8 cellular contexts compared by ENCODE assay signal in the genomic region with DNA sequence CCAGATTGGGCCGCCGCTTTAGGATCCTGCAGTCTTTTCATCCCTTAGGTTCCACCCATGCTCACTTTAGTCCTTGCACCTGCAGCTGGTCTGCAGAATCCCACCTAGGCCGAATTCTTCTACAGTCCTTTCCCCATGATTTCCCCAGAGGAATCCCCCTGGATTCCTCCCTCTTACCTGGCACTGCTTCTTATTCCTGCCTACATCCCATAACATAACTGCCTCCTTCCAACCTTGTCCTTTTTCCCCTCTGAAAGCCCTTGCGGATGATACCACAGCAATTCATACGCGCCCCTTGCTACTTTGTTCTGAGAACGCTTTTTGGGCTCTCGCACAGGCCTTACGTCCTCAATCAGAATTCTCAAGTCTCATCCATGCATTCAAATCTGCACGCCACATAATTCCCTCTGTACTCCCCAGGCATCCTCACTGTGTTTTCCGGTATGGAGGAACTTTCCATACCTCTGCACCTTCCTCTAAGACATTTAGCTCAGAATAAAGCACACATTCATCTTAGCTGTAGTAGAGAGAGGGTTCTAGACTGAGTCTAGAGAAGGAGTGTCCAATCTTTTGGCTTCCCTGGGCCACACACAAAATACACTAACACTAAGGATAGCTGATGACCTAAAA. TPM values are rescaled to one million over a fixed set of nuclear protein-coding genes. Genes with fewer than 3 reads are reported as not detected.
DNase-seq lines count a peak whose midpoint lies in the region; ATAC-seq and TF ChIP-seq lines count a peak whose summit lies in the region.

No MANE protein-coding gene starts in this region.

- peaks cover 15% of the 10 kb centered on the region for H3K4me1 ChIP-seq in CD4-positive, CD25-positive, alpha-beta regulatory T cell (ENCODE audit: control insufficient read depth, insufficient read depth, low read length, poor library complexity, severe bottlenecking)

- H3K27ac ChIP-seq in CD4-positive, CD25-positive, alpha-beta regulatory T cell (ENCODE audit: insufficient read depth, low read length, poor library complexity, severe bottlenecking): no peak overlapping the region

- no peak for TF ChIP-seq CTCF in activated B cell treated with CpG ODN at 0.5 μM for 24 hours (IDR thresholded peaks at IDR 0.05)
- no peak for TF ChIP-seq CTCF in foreskin fibroblast (IDR thresholded peaks at IDR 0.05; ENCODE audit: low read depth, low read length)

- H3K9me3 ChIP-seq in CD4-positive, CD25-positive, alpha-beta regulatory T cell (ENCODE audit: control insufficient read depth in 2 of 2, low read length in 2 of 2): no peaks in the 10 kb centered on the region

- H3K36me3 Mint-ChIP-seq in CD4-positive, CD25-positive, alpha-beta regulatory T cell: peaks cover 5% of the 10 kb centered on the region
- H3K36me3 Mint-ChIP-seq in activated B cell treated with CpG ODN at 0.5 μM for 24 hours (ENCODE audit: low read depth): peaks cover 5% of the 10 kb centered on the region

- H3K27ac Mint-ChIP-seq in CD4-positive, CD25-positive, alpha-beta regulatory T cell: peak overlapping the region in 2 of 3 donors; percentile 88 to 90
- H3K27ac Mint-ChIP-seq in activated B cell treated with CpG ODN at 0.5 μM for 24 hours: peak overlapping the region; percentile 50

- peaks cover 6 to 45% (median 20%) of the 10 kb centered on the region in 4 donors for H3K4me1 Mint-ChIP-seq in CD4-positive, CD25-positive, alpha-beta regulatory T cell
- peaks cover 32% of the 10 kb centered on the region for H3K4me1 Mint-ChIP-seq in activated B cell treated with CpG ODN at 0.5 μM for 24 hours

- CTCF ChIA-PET in activated B cell treated with CpG ODN at 0.5 μM for 24 hours (lab: Charles Lee): interaction anchor here (0.9 to 1.2 kb wide), 3 partner anchors 13 to 403 kb away, joined by 3 read pairs; no protein-coding TSS in a partner anchor

- peaks cover 13% of the 10 kb centered on the region for H3K27me3 Mint-ChIP-seq in CD4-positive, CD25-positive, alpha-beta regulatory T cell
- H3K27me3 Mint-ChIP-seq in activated B cell treated with CpG ODN at 0.5 μM for 24 hours: peaks cover 5% of the 10 kb centered on the region

- ATAC-seq in CD4-positive, CD25-positive, alpha-beta regulatory T cell (ENCODE audit: low read depth in 2 of 2): no peak
- ATAC-seq in HG02571 (IDR thresholded peaks at IDR 0.05; ENCODE audit: unreplicated experiment) (peak; percentile 9), activated B cell treated with CpG ODN at 0.5 μM for 24 hours (ENCODE audit: low read depth) (no peak), HG03159 (IDR thresholded peaks at IDR 0.05; ENCODE audit: unreplicated experiment) (no peak)

- peak in 1 of 3 donors; percentile 32 for DNase-seq in CD4-positive, CD25-positive, alpha-beta regulatory T cell
- DNase-seq in activated B cell treated with CpG ODN at 0.5 μM for 24 hours (no peak), foreskin fibroblast (peak in 1 of 2 donors; percentile 34), occipital lobe (lab: John Stamatoyannopoulos, UW) (peak; percentile 21), NCI-H146 (lab: John Stamatoyannopoulos, UW) (no peak), NCI-H748 (lab: John Stamatoyannopoulos, UW; ENCODE audit: unreplicated experiment) (no peak)

- no peaks in the 10 kb centered on the region for H3K36me3 ChIP-seq in CD4-positive, CD25-positive, alpha-beta regulatory T cell (ENCODE audit: control insufficient read depth, insufficient read depth, low read length)

- intact Hi-C loops in activated B cell treated with CpG ODN at 0.5 μM for 24 hours (cut with micrococcal nuclease): loop anchor here (1.0 to 5.0 kb wide), 5 partner anchors 14 to 389 kb away; a partner anchor contains a TSS

- POLR2A ChIA-PET in activated B cell treated with CpG ODN at 0.5 μM for 24 hours (lab: Charles Lee): interaction anchor here (0.8 to 3.8 kb wide), 4 partner anchors 14 to 170 kb away, joined by 3 to 19 read pairs (median 3); a partner anchor contains a TSS

- no peaks in the 10 kb centered on the region for H3K9me3 Mint-ChIP-seq in CD4-positive, CD25-positive, alpha-beta regulatory T cell
- no peaks in the 10 kb centered on the region for H3K9me3 Mint-ChIP-seq in activated B cell treated with CpG ODN at 0.5 μM for 24 hours

- H3K4me3 ChIP-seq in CD4-positive, CD25-positive, alpha-beta regulatory T cell (ENCODE audit: low read depth, low read length): peak overlapping the region; percentile 86
- peak overlapping the region; percentile 66 to 80 for H3K4me3 ChIP-seq in foreskin fibroblast (ENCODE audit: low read depth in 1 of 2, low read length in 2 of 2)

- H3K27me3 ChIP-seq in CD4-positive, CD25-positive, alpha-beta regulatory T cell (ENCODE audit: control insufficient read depth, insufficient read depth, low read length): peaks cover 1% of the 10 kb centered on the region

- H3K4me3 Mint-ChIP-seq in CD4-positive, CD25-positive, alpha-beta regulatory T cell: peak overlapping the region; percentile 88 to 94 (median 92)
- peak overlapping the region; percentile 96 for H3K4me3 Mint-ChIP-seq in activated B cell treated with CpG ODN at 0.5 μM for 24 hours

RNA-seq across cellular contexts. Expression of a gene that starts 0.6 kb away (rescaled TPM):
- total RNA-seq in CD4-positive, CD25-positive, alpha-beta regulatory T cell: 13.2 TPM
- polyA plus RNA-seq in CD4-positive, CD25-positive, alpha-beta regulatory T cell: 10 to 100 TPM; 10.8 to 24.4 (median 14.5) TPM
- total RNA-seq in activated B cell treated with CpG ODN at 0.5 μM for 24 hours (22.8 and 24.5 TPM in 2 replicates), occipital lobe (28.7 TPM)

RNA-seq across cellular contexts. Expression of a gene that starts 14.5 kb away (rescaled TPM):
- total RNA-seq in CD4-positive, CD25-positive, alpha-beta regulatory T cell: not detected
- not detected for polyA plus RNA-seq in CD4-positive, CD25-positive, alpha-beta regulatory T cell
- total RNA-seq in activated B cell treated with CpG ODN at 0.5 μM for 24 hours: 0.12 TPM in 1 of 2 replicates, not detected in the other
- total RNA-seq in occipital lobe: 44.3 TPM

Comparison
In these comparisons a context has a peak if more than half of its experiments do, and no peak if none do; other contexts are left out.
1. RNA of a gene that starts 14.5 kb away (total RNA-seq): 44.3 TPM in occipital lobe (single experiment); 0.12 TPM in activated B cell treated with CpG ODN at 0.5 μM for 24 hours and not detected in CD4-positive, CD25-positive, alpha-beta regulatory T cell (single experiment); every median in the first group is over 10 times any median in the second.